1 cellular context compared by ENCODE assay signal in the genomic region with DNA sequence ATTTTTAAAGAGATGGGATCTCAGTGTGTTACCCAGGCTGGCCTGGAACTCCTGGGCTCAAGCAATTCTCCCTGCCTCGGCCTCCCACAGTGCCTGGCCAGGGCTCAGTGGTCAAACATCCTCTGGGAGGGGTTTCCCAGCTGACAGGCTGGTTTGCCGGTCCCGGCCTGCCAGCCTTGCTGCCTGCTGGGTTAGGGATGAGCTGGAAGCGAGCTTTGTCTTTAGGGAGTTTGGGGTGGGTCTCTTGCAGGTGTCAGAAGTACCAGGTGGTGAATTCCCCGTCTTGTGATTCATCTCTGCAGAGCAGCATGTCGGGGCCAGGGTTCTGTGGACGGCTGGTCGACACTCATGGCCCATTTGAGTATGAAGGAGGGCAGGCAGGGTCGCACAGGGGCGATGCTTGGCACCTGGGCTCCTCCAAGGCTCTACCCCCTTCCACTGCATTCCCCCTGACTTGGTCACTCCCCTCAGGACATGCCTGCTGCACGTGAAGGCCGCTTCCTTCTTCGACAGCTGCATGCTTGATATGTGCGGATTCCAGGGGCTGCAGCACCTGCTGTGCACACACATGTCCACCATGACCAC.
TF ChIP-seq lines count a peak whose summit lies in the region.

No MANE protein-coding gene starts in this region.

TF ChIP-seq in GM23338, 12 proteins besides CTCF, POLR2A, EP300 and RAD21 (continued from another document):
- TF ChIP-seq, protein P1, sequence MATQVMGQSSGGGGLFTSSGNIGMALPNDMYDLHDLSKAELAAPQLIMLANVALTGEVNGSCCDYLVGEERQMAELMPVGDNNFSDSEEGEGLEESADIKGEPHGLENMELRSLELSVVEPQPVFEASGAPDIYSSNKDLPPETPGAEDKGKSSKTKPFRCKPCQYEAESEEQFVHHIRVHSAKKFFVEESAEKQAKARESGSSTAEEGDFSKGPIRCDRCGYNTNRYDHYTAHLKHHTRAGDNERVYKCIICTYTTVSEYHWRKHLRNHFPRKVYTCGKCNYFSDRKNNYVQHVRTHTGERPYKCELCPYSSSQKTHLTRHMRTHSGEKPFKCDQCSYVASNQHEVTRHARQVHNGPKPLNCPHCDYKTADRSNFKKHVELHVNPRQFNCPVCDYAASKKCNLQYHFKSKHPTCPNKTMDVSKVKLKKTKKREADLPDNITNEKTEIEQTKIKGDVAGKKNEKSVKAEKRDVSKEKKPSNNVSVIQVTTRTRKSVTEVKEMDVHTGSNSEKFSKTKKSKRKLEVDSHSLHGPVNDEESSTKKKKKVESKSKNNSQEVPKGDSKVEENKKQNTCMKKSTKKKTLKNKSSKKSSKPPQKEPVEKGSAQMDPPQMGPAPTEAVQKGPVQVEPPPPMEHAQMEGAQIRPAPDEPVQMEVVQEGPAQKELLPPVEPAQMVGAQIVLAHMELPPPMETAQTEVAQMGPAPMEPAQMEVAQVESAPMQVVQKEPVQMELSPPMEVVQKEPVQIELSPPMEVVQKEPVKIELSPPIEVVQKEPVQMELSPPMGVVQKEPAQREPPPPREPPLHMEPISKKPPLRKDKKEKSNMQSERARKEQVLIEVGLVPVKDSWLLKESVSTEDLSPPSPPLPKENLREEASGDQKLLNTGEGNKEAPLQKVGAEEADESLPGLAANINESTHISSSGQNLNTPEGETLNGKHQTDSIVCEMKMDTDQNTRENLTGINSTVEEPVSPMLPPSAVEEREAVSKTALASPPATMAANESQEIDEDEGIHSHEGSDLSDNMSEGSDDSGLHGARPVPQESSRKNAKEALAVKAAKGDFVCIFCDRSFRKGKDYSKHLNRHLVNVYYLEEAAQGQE (IDR thresholded peaks at IDR 0.05; ENCODE audit: unreplicated experiment), result no peak
- no peak for TF ChIP-seq ZNF114 (CRISPR knock-in tag; IDR thresholded peaks at IDR 0.05)
- TF ChIP-seq POLR2AphosphoS5 (IDR thresholded peaks at IDR 0.05; ENCODE audit: low read depth), result no peak
